11 cellular contexts compared by ENCODE assay signal in genomic region chr14:35337557-35338255, GRCh38. TPM values are rescaled to one million over a fixed set of nuclear protein-coding genes. Genes with fewer than 3 reads are reported as not detected.
DNase-seq lines count a peak whose midpoint lies in the region; ATAC-seq and TF ChIP-seq lines count a peak whose summit lies in the region.
"Had no signal": no experiment of that assay in that cellular context is flagged by ENCODE, and none has a peak within 500 bp of the region (broad histone marks: within the 10 kb centered on the region; RNA-seq: fewer than 3 reads in every experiment).

No MANE protein-coding gene starts in this region.

- H3K4me1 ChIP-seq in esophagus squamous epithelium: peaks cover 94 to 100% (median 95%) of the 10 kb centered on the region in 3 donors
- peaks cover 13 to 25% of the 10 kb centered on the region in 2 donors for H3K4me1 ChIP-seq in neuronal stem cell (ENCODE audit: control insufficient read depth in 2 of 2, insufficient read depth in 1 of 2, low read depth in 1 of 2, low read length in 2 of 2)
- peaks cover 96% of the 10 kb centered on the region for H3K4me1 ChIP-seq in upper lobe of right lung

- H3K9me3 ChIP-seq in esophagus squamous epithelium (no peaks in the 10 kb centered on the region), neuronal stem cell (replicated peaks in 1 of 2; ENCODE audit: control insufficient read depth in 2 of 2, insufficient read depth in 1 of 2, low read depth in 1 of 2, low read length in 2 of 2) (no peaks in the 10 kb centered on the region), upper lobe of right lung (no peaks in the 10 kb centered on the region)

- intact Hi-C loops in esophagus squamous epithelium (cut with DNase I) (loop anchor here (2.0 to 5.0 kb wide), 2 partner anchors 35 to 65 kb away; partner anchors contain the start of gene NFKBIA), upper lobe of right lung (cut with DNase I) (loop anchor here (5.0 kb wide), 1 partner anchor 65 kb away; the partner anchor contains the start of gene NFKBIA)

- no peak overlapping the region for H4K91ac ChIP-seq in neuronal stem cell (ENCODE audit: low read depth, low read length, poor library complexity)

- H3K27me3 Mint-ChIP-seq in activated naive CD8-positive, alpha-beta T cell treated with anti-CD3 and anti-CD28 coated beads, Interleukin-2, amount 10 ng/mL, durations not matched to agents 7 days and 5 days: no peaks in the 10 kb centered on the region
- no peaks in the 10 kb centered on the region for H3K27me3 Mint-ChIP-seq in activated naive CD8-positive, alpha-beta T cell treated with anti-CD3 and anti-CD28 coated beads, Interleukin-2, amount 50 U/mL, for 24 hours
- H3K27me3 Mint-ChIP-seq: stimulated activated naive CD8-positive, alpha-beta T cell treated with anti-CD3 and anti-CD28 coated beads, Interleukin-15, Interleukin-2, amounts not matched to agents 100 ng/mL and 50 ng/mL, for 24 hours had no signal

- H3K27ac ChIP-seq in esophagus squamous epithelium: peak overlapping the region; percentile 84 to 94 (median 90)
- H3K27ac ChIP-seq in neuronal stem cell (replicated peaks; ENCODE audit: low read length): no peak overlapping the region
- H3K27ac ChIP-seq in upper lobe of right lung: peak overlapping the region; percentile 94

- H3K4me2 ChIP-seq in neuronal stem cell (ENCODE audit: insufficient read depth, low read length, poor library complexity, severe bottlenecking): no peak overlapping the region

- H3K9ac ChIP-seq in neuronal stem cell (ENCODE audit: low read depth, low read length, poor library complexity): no peak overlapping the region

- no peak for TF ChIP-seq POLR2A in esophagus squamous epithelium (IDR thresholded peaks at IDR 0.05)

- POLR2A ChIA-PET in activated naive CD8-positive, alpha-beta T cell treated with anti-CD3 and anti-CD28 coated beads, Interleukin-2, amount 10 ng/mL, durations not matched to agents 7 days and 5 days (lab: Charles Lee): interaction anchor here (2.4 kb wide), 1 partner anchor 66 kb away, joined by 7 read pairs; the partner anchor contains the start of gene NFKBIA

- no peak overlapping the region for H3K4me3 Mint-ChIP-seq in activated naive CD8-positive, alpha-beta T cell treated with anti-CD3 and anti-CD28 coated beads, Interleukin-2, amount 10 ng/mL, durations not matched to agents 7 days and 5 days
- H3K4me3 Mint-ChIP-seq in activated naive CD8-positive, alpha-beta T cell treated with anti-CD3 and anti-CD28 coated beads, Interleukin-2, amount 50 U/mL, for 24 hours: no peak overlapping the region
- H3K4me3 Mint-ChIP-seq: stimulated activated naive CD8-positive, alpha-beta T cell treated with anti-CD3 and anti-CD28 coated beads, Interleukin-15, Interleukin-2, amounts not matched to agents 100 ng/mL and 50 ng/mL, for 24 hours; T-helper 2 cell treated with Interferon-gamma antibody and Interleukin-4, amounts not matched to agents 5 μg/mL and 100 μg/mL, for 36 hours had no signal

- ATAC-seq in activated naive CD8-positive, alpha-beta T cell treated with anti-CD3 and anti-CD28 coated beads, Interleukin-2, amount 10 ng/mL, durations not matched to agents 7 days and 5 days (ENCODE audit: low read depth): no peak
- ATAC-seq in activated naive CD8-positive, alpha-beta T cell treated with anti-CD3 and anti-CD28 coated beads, Interleukin-2, amount 50 U/mL, for 24 hours: no peak
- peak; percentile 4 for ATAC-seq in upper lobe of right lung
- no peak for ATAC-seq in GM21447 (IDR thresholded peaks at IDR 0.05; ENCODE audit: unreplicated experiment)

- H4K8ac ChIP-seq in neuronal stem cell (ENCODE audit: low read depth, low read length): no peak overlapping the region

- peaks cover 41% of the 10 kb centered on the region for H3K4me1 Mint-ChIP-seq in activated naive CD8-positive, alpha-beta T cell treated with anti-CD3 and anti-CD28 coated beads, Interleukin-2, amount 10 ng/mL, durations not matched to agents 7 days and 5 days
- peaks cover 58% of the 10 kb centered on the region for H3K4me1 Mint-ChIP-seq in activated naive CD8-positive, alpha-beta T cell treated with anti-CD3 and anti-CD28 coated beads, Interleukin-2, amount 50 U/mL, for 24 hours

- H3K14ac ChIP-seq in neuronal stem cell (ENCODE audit: low read length): no peak overlapping the region

- H3K4me3 ChIP-seq in esophagus squamous epithelium (no peak overlapping the region), neuronal stem cell (ENCODE audit: low read length in 2 of 2) (no peak overlapping the region), upper lobe of right lung (no peak overlapping the region)

- peak overlapping the region; percentile 59 for H3K18ac ChIP-seq in neuronal stem cell (ENCODE audit: low read length)

- no peaks in the 10 kb centered on the region for H3K79me1 ChIP-seq in neuronal stem cell (ENCODE audit: low read depth, low read length)

- H3K23ac ChIP-seq in neuronal stem cell (ENCODE audit: low read depth, low read length, poor library complexity): peak overlapping the region; percentile 52

- no peak overlapping the region for H3K4ac ChIP-seq in neuronal stem cell (ENCODE audit: low read length)

- 66 to 80% methylated on average over 4 to 6 of the region's 6 CpGs for WGBS in esophagus squamous epithelium, 2 donors
- no CpG with 5 or more reads among the region's 6 CpGs for WGBS in neuronal stem cell (ENCODE audit: extremely low coverage in 2 of 2, insufficient read length in 2 of 2, insufficient replicate concordance in 1 of 2), 2 donors

- H2BK5ac ChIP-seq in neuronal stem cell (ENCODE audit: low read length): no peak overlapping the region

- DNase-seq in activated naive CD8-positive, alpha-beta T cell treated with anti-CD3 and anti-CD28 coated beads, Interleukin-2, amount 10 ng/mL, durations not matched to agents 7 days and 5 days: no peak
- no peak for DNase-seq in activated naive CD8-positive, alpha-beta T cell treated with anti-CD3 and anti-CD28 coated beads, Interleukin-2, amount 50 U/mL, for 24 hours
- DNase-seq in esophagus squamous epithelium (lab: John Stamatoyannopoulos, UW) (no peak), neuronal stem cell (ENCODE audit: low spot score) (no peak), upper lobe of right lung (peak; percentile 70), GM03348 (ENCODE audit: low spot score) (no peak)
- DNase-seq in activated CD4-positive, alpha-beta T cell treated with anti-CD3 and anti-CD28 coated beads for 4 hours: no peak
- DNase-seq: stimulated activated CD4-positive, alpha-beta T cell treated with anti-CD3 and anti-CD28 coated beads, Interleukin-15, amount 100 ng/mL, for 24 hours had no signal

- H3K36me3 ChIP-seq in esophagus squamous epithelium (no peaks in the 10 kb centered on the region), neuronal stem cell (replicated peaks in 1 of 2; ENCODE audit: control insufficient read depth in 2 of 2, insufficient read depth in 2 of 2, low read length in 2 of 2) (no peaks in the 10 kb centered on the region), upper lobe of right lung (no peaks in the 10 kb centered on the region)

- no peak overlapping the region for H2BK12ac ChIP-seq in neuronal stem cell (ENCODE audit: low read length)

- H3K27ac Mint-ChIP-seq in activated naive CD8-positive, alpha-beta T cell treated with anti-CD3 and anti-CD28 coated beads, Interleukin-2, amount 10 ng/mL, durations not matched to agents 7 days and 5 days: peak overlapping the region; percentile 48
- no peak overlapping the region for H3K27ac Mint-ChIP-seq in activated naive CD8-positive, alpha-beta T cell treated with anti-CD3 and anti-CD28 coated beads, Interleukin-2, amount 50 U/mL, for 24 hours
- H3K27ac Mint-ChIP-seq: stimulated activated naive CD8-positive, alpha-beta T cell treated with anti-CD3 and anti-CD28 coated beads, Interleukin-15, Interleukin-2, amounts not matched to agents 100 ng/mL and 50 ng/mL, for 24 hours; T-helper 2 cell treated with Interferon-gamma antibody and Interleukin-4, amounts not matched to agents 5 μg/mL and 100 μg/mL, for 36 hours had no signal

- H2BK15ac ChIP-seq in neuronal stem cell (ENCODE audit: low read length): no peak overlapping the region

- H2AK5ac ChIP-seq in neuronal stem cell (ENCODE audit: low read depth, low read length): peak overlapping the region; percentile 66

- no peak overlapping the region for H2BK120ac ChIP-seq in neuronal stem cell (ENCODE audit: low read depth, low read length)

- no peaks in the 10 kb centered on the region for H3K27me3 ChIP-seq in esophagus squamous epithelium
- H3K27me3 ChIP-seq in neuronal stem cell (ENCODE audit: control insufficient read depth in 3 of 3, insufficient read depth in 3 of 3, low read depth in 1 of 3, low read length in 3 of 3): no peaks in the 10 kb centered on the region
- H3K27me3 ChIP-seq in upper lobe of right lung: no peaks in the 10 kb centered on the region

- peak overlapping the region; percentile 90 for H2AFZ ChIP-seq in neuronal stem cell (ENCODE audit: low read length)

- no peaks in the 10 kb centered on the region for H3K9me3 Mint-ChIP-seq in activated naive CD8-positive, alpha-beta T cell treated with anti-CD3 and anti-CD28 coated beads, Interleukin-2, amount 10 ng/mL, durations not matched to agents 7 days and 5 days
- H3K9me3 Mint-ChIP-seq in activated naive CD8-positive, alpha-beta T cell treated with anti-CD3 and anti-CD28 coated beads, Interleukin-2, amount 50 U/mL, for 24 hours: no peaks in the 10 kb centered on the region
- H3K9me3 Mint-ChIP-seq: stimulated activated naive CD8-positive, alpha-beta T cell treated with anti-CD3 and anti-CD28 coated beads, Interleukin-15, Interleukin-2, amounts not matched to agents 100 ng/mL and 50 ng/mL, for 24 hours; T-helper 2 cell treated with Interferon-gamma antibody and Interleukin-4, amounts not matched to agents 5 μg/mL and 100 μg/mL, for 36 hours had no signal

- TF ChIP-seq CTCF in esophagus squamous epithelium (IDR thresholded peaks at IDR 0.05) (no peak), upper lobe of right lung (IDR thresholded peaks at IDR 0.05) (no peak)

- no peaks in the 10 kb centered on the region for H3K36me3 Mint-ChIP-seq in activated naive CD8-positive, alpha-beta T cell treated with anti-CD3 and anti-CD28 coated beads, Interleukin-2, amount 10 ng/mL, durations not matched to agents 7 days and 5 days
- H3K36me3 Mint-ChIP-seq in activated naive CD8-positive, alpha-beta T cell treated with anti-CD3 and anti-CD28 coated beads, Interleukin-2, amount 50 U/mL, for 24 hours (ENCODE audit: low read depth): no peaks in the 10 kb centered on the region

RNA-seq across cellular contexts. Expression of gene PSMA6, which starts 45.5 kb away (rescaled TPM):
- 100 to 1,000 TPM; 213 to 221 TPM for total RNA-seq in activated naive CD8-positive, alpha-beta T cell treated with anti-CD3 and anti-CD28 coated beads, Interleukin-2, amount 10 ng/mL, durations not matched to agents 7 days and 5 days
- total RNA-seq in esophagus squamous epithelium: 100 to 1,000 TPM in 3 of 4 donors, 10 to 100 TPM in 1; 95.6 to 244 (median 169) TPM
- polyA plus RNA-seq in neuronal stem cell (2013, experiment 1 of 2): 224 TPM
- polyA plus RNA-seq in neuronal stem cell (2013, experiment 2 of 2): 218 TPM
- total RNA-seq in upper lobe of right lung: 157 TPM
